27 cellular contexts compared by ENCODE assay signal in the genomic region with DNA sequence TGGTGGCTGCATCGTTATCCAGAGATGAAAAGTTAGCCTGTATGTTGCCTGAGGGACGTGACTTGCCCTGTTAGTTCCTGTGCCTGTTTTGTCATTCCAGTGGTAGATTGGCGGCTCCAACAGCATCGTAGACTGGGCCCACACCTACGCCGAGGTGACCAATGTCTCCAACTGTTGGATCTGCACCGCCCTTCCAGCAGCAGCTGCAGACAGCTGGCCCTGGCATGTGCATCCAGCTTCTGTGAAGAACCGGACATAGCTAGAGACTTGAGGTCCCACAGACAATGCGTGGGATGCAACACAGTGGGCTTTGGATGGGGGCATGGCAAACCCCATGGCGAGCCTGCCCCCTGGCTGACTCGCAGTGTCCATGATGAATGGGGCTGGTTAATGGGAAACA.
"Had no signal": no experiment of that assay in that cellular context is flagged by ENCODE, and none has a peak within 500 bp of the region (broad histone marks: within the 10 kb centered on the region; RNA-seq: fewer than 3 reads in every experiment).

No MANE protein-coding gene starts in this region.

- H3K4me2 ChIP-seq: smooth muscle cell had no signal

- H3K36me3 ChIP-seq: gastroesophageal sphincter, heart right ventricle, ovary, right lobe of liver, thyroid gland, vagina had no signal

- FAIRE-seq: islet of Langerhans had no signal

- DNase-seq: cerebellar nuclear complex; cortex of kidney; dorsolateral prefrontal cortex; effector CD4-positive, alpha-beta T cell; foreskin fibroblast; hippocampal formation; naive thymus-derived CD4-positive, alpha-beta T cell; occipital lobe; ovary; posterior cingulate gyrus; psoas muscle; right lobe of liver; stimulated activated CD4-positive, alpha-beta T cell treated with anti-CD3 and anti-CD28 coated beads, Interleukin-12 subunit alpha, Interleukin-12 subunit beta, amount 100 ng/mL, for 4 hours; stimulated activated CD4-positive, alpha-beta T cell treated with anti-CD3 and anti-CD28 coated beads, Interleukin-1b, Interleukin-23, amount 100 ng/mL, for 48 hours; stimulated activated CD4-positive, alpha-beta T cell treated with anti-CD3 and anti-CD28 coated beads, Interleukin-4, amount 100 ng/mL, for 1 hour; stimulated activated CD8-positive, alpha-beta memory T cell treated with anti-CD3 and anti-CD28 coated beads, Interleukin-4, amount 100 ng/mL, for 48 hours; stimulated activated naive CD4-positive, alpha-beta T cell; stimulated activated naive CD8-positive, alpha-beta T cell treated with anti-CD3 and anti-CD28 coated beads, Interleukin-15, amount 100 ng/mL, for 72 hours; thyroid gland; trophoblast cell had no signal

- H3K27ac ChIP-seq: dorsolateral prefrontal cortex, gastroesophageal sphincter, ovary, psoas muscle, right lobe of liver, thyroid gland, vagina had no signal

- H3K4me1 ChIP-seq: right lobe of liver had no signal

- H3K4me3 ChIP-seq: dorsolateral prefrontal cortex, gastroesophageal sphincter, heart right ventricle, lung, mucosa of descending colon, ovary, psoas muscle, right lobe of liver, smooth muscle cell, thyroid gland, vagina had no signal

- H3K9me3 ChIP-seq: gastroesophageal sphincter, heart right ventricle, mucosa of descending colon, ovary, psoas muscle, right lobe of liver, thyroid gland, vagina had no signal

- H3K27me3 ChIP-seq: dorsolateral prefrontal cortex, gastroesophageal sphincter, heart right ventricle, ovary, right lobe of liver, thyroid gland, vagina had no signal
